In genomic region chr10:99767901-99768300, GRCh38 we compare ENCODE assay signal across 6 cellular contexts.
"Had no signal": no experiment of that assay in that cellular context is flagged by ENCODE, and none has a peak within 500 bp of the region (broad histone marks: within the 10 kb centered on the region; RNA-seq: fewer than 3 reads in every experiment).

No MANE protein-coding gene starts in this region.

- DNase-seq: KBM-7, KG1 had no signal

- H3K27ac ChIP-seq: HL-60 had no signal

- H3K27me3 Mint-ChIP-seq: IgD-negative memory B cell had no signal

- H3K4me3 Mint-ChIP-seq: IgD-negative memory B cell had no signal

- ATAC-seq: HepG2, K562 had no signal

- H3K4me3 ChIP-seq: K562 had no signal
